ENCODE assay signal across 1 cellular context in the genomic region with DNA sequence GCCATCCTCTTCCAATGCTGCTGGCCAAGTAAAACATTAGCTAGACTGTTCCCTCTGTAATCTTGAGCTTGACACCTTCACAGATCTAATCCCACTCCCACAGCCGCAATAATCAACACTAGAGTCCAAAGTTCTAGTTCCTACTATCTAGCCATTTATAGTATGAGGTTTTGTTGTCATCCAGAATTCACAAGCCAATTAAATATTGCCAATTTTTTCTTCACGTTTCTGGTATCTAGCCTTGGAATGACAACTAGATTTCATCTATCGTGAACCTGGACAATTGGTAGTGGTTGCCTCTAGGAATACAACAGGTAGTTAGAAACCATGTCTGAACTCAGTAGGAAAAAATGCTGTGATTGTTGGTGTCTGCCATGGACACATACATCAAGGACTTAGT.
TF ChIP-seq lines count a peak whose summit lies in the region.

No MANE protein-coding gene starts in this region.

TF ChIP-seq in HepG2, 621 proteins besides CTCF, POLR2A, EP300 and RAD21 (continued from another document and continues in another):
- TF ChIP-seq, protein P1, sequence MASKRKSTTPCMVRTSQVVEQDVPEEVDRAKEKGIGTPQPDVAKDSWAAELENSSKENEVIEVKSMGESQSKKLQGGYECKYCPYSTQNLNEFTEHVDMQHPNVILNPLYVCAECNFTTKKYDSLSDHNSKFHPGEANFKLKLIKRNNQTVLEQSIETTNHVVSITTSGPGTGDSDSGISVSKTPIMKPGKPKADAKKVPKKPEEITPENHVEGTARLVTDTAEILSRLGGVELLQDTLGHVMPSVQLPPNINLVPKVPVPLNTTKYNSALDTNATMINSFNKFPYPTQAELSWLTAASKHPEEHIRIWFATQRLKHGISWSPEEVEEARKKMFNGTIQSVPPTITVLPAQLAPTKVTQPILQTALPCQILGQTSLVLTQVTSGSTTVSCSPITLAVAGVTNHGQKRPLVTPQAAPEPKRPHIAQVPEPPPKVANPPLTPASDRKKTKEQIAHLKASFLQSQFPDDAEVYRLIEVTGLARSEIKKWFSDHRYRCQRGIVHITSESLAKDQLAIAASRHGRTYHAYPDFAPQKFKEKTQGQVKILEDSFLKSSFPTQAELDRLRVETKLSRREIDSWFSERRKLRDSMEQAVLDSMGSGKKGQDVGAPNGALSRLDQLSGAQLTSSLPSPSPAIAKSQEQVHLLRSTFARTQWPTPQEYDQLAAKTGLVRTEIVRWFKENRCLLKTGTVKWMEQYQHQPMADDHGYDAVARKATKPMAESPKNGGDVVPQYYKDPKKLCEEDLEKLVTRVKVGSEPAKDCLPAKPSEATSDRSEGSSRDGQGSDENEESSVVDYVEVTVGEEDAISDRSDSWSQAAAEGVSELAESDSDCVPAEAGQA (IDR thresholded peaks at IDR 0.05; ENCODE audit: low read depth) = no peak
- TF ChIP-seq, protein P1 (CRISPR knock-in tag; IDR thresholded peaks at IDR 0.05; ENCODE audit: borderline replicate concordance) = no peak
- TF ChIP-seq POLR2G (IDR thresholded peaks at IDR 0.05; ENCODE audit: low read depth, low read length) (no peak), MTF2 (CRISPR knock-in tag; IDR thresholded peaks at IDR 0.05; ENCODE audit: borderline replicate concordance) (no peak), ZNF121 (CRISPR knock-in tag; IDR thresholded peaks at IDR 0.05) (no peak), ZNF430 (CRISPR knock-in tag; IDR thresholded peaks at IDR 0.05) (0 out of 2 replicates have a peak, but pooled peaks have one; percentile 37), KMT2A (CRISPR knock-in tag; IDR thresholded peaks at IDR 0.05) (no peak; the same call in 1 of the 2 replicates), ZMYM2 (CRISPR knock-in tag; IDR thresholded peaks at IDR 0.05) (0 out of 2 replicates have a peak, but pooled peaks have one; percentile 34), ZNF670 (CRISPR knock-in tag; IDR thresholded peaks at IDR 0.05; ENCODE audit: borderline replicate concordance) (peak; percentile 38; the same call in 1 of the 2 replicates), KAT2B (IDR thresholded peaks at IDR 0.05; ENCODE audit: borderline replicate concordance, low read depth, low read length) (no peak), RNF2 (conservative IDR thresholded peaks at IDR 0.05; ENCODE audit: low read depth) (no peak), CHD2 (IDR thresholded peaks at IDR 0.05; ENCODE audit: low read depth, low read length) (no peak), HHEX (CRISPR knock-in tag; IDR thresholded peaks at IDR 0.05) (peak; percentile 66; the same call in 1 of the 2 replicates), NFIC (IDR thresholded peaks at IDR 0.05; ENCODE audit: low read length) (peak; percentile 34; the same call in 1 of the 2 replicates), ZNF207 (IDR thresholded peaks at IDR 0.05; ENCODE audit: borderline replicate concordance) (no peak), MIER3 (CRISPR knock-in tag; IDR thresholded peaks at IDR 0.05; ENCODE audit: borderline replicate concordance) (0 out of 2 replicates have a peak, but pooled peaks have one; percentile 52), SCMH1 (CRISPR knock-in tag; IDR thresholded peaks at IDR 0.05; ENCODE audit: borderline replicate concordance) (no peak), ZNF614 (CRISPR knock-in tag; IDR thresholded peaks at IDR 0.05; ENCODE audit: borderline replicate concordance) (peak; percentile 74; the same call in 1 of the 2 replicates), HNF4G (IDR thresholded peaks at IDR 0.05; ENCODE audit: borderline replicate concordance, low read depth, low read length) (peak; percentile 89), HNF4G (CRISPR knock-in tag; IDR thresholded peaks at IDR 0.05; ENCODE audit: borderline replicate concordance, low read depth) (no peak; the same call in 1 of the 2 replicates), CHCHD3 (CRISPR knock-in tag; IDR thresholded peaks at IDR 0.05) (no peak), ZNF468 (CRISPR knock-in tag; IDR thresholded peaks at IDR 0.05) (no peak), ZFP37 (CRISPR knock-in tag; IDR thresholded peaks at IDR 0.05; ENCODE audit: borderline replicate concordance) (no peak), ISL2 (CRISPR knock-in tag; IDR thresholded peaks at IDR 0.05) (peak; percentile 52; the same call in 1 of the 2 replicates), CEBPG (CRISPR knock-in tag; IDR thresholded peaks at IDR 0.05) (peak; percentile 54), NR1H2 (CRISPR knock-in tag; IDR thresholded peaks at IDR 0.05; ENCODE audit: borderline replicate concordance, low read depth) (no peak), ZBTB20 (CRISPR knock-in tag; IDR thresholded peaks at IDR 0.05; ENCODE audit: borderline replicate concordance, low read depth) (peak; percentile 61; the same call in 1 of the 2 replicates), MAFK (conservative IDR thresholded peaks at IDR 0.05 in 1 of 2, IDR thresholded peaks at IDR 0.05 in 1 of 2; ENCODE audit: low read length in 2 of 2) (no peak), HMGA1 (CRISPR knock-in tag; conservative IDR thresholded peaks at IDR 0.05) (no peak), PHF5A (CRISPR knock-in tag; IDR thresholded peaks at IDR 0.05; ENCODE audit: low read depth, unreplicated experiment) (no peak), IRF2 (CRISPR knock-in tag; IDR thresholded peaks at IDR 0.05) (peak; percentile 66; the same call in 1 of the 2 replicates), HNRNPUL1 (IDR thresholded peaks at IDR 0.05; ENCODE audit: low read depth, low read length) (peak; percentile 80; the same call in 1 of the 2 replicates), ZFP90 (CRISPR knock-in tag; IDR thresholded peaks at IDR 0.05; ENCODE audit: borderline replicate concordance) (no peak), ZZZ3 (CRISPR knock-in tag; IDR thresholded peaks at IDR 0.05; ENCODE audit: borderline replicate concordance) (no peak), KMT2B (CRISPR knock-in tag; IDR thresholded peaks at IDR 0.05) (peak; percentile 43; the same call in 1 of the 2 replicates), PPARG (CRISPR knock-in tag; conservative IDR thresholded peaks at IDR 0.05) (0 out of 2 replicates have a peak, but pooled peaks have one; percentile 42), HMG20A (CRISPR knock-in tag; IDR thresholded peaks at IDR 0.05; ENCODE audit: borderline replicate concordance) (peak; percentile 77; the same call in 1 of the 2 replicates), ZKSCAN8 (CRISPR knock-in tag; IDR thresholded peaks at IDR 0.05; ENCODE audit: borderline replicate concordance) (peak; percentile 50; the same call in 1 of the 2 replicates)
- TF ChIP-seq, protein P2, sequence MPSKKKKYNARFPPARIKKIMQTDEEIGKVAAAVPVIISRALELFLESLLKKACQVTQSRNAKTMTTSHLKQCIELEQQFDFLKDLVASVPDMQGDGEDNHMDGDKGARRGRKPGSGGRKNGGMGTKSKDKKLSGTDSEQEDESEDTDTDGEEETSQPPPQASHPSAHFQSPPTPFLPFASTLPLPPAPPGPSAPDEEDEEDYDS (CRISPR knock-in tag; IDR thresholded peaks at IDR 0.05) = 0 out of 2 replicates have a peak, but pooled peaks have one; percentile 17
- TF ChIP-seq, protein P3, sequence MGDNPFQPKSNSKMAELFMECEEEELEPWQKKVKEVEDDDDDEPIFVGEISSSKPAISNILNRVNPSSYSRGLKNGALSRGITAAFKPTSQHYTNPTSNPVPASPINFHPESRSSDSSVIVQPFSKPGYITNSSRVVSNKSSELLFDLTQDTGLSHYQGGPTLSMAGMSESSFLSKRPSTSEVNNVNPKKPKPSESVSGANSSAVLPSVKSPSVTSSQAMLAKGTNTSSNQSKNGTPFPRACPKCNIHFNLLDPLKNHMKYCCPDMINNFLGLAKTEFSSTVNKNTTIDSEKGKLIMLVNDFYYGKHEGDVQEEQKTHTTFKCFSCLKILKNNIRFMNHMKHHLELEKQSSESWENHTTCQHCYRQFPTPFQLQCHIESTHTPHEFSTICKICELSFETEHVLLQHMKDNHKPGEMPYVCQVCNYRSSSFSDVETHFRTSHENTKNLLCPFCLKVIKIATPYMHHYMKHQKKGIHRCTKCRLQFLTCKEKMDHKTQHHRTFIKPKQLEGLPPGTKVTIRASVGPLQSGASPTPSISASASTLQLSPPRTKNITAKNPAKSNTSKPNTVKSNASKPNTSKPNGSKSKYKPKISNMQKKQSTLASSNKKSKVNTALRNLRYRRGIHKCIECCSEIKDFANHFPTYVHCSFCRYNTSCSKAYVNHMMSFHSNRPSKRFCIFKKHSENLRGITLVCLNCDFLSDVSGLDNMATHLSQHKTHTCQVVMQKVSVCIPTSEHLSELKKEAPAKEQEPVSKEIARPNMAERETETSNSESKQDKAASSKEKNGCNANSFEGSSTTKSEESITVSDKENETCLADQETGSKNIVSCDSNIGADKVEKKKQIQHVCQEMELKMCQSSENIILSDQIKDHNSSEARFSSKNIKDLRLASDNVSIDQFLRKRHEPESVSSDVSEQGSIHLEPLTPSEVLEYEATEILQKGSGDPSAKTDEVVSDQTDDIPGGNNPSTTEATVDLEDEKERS (CRISPR knock-in tag; IDR thresholded peaks at IDR 0.05) = 0 out of 2 replicates have a peak, but pooled peaks have one; percentile 31
- TF ChIP-seq, protein P4, sequence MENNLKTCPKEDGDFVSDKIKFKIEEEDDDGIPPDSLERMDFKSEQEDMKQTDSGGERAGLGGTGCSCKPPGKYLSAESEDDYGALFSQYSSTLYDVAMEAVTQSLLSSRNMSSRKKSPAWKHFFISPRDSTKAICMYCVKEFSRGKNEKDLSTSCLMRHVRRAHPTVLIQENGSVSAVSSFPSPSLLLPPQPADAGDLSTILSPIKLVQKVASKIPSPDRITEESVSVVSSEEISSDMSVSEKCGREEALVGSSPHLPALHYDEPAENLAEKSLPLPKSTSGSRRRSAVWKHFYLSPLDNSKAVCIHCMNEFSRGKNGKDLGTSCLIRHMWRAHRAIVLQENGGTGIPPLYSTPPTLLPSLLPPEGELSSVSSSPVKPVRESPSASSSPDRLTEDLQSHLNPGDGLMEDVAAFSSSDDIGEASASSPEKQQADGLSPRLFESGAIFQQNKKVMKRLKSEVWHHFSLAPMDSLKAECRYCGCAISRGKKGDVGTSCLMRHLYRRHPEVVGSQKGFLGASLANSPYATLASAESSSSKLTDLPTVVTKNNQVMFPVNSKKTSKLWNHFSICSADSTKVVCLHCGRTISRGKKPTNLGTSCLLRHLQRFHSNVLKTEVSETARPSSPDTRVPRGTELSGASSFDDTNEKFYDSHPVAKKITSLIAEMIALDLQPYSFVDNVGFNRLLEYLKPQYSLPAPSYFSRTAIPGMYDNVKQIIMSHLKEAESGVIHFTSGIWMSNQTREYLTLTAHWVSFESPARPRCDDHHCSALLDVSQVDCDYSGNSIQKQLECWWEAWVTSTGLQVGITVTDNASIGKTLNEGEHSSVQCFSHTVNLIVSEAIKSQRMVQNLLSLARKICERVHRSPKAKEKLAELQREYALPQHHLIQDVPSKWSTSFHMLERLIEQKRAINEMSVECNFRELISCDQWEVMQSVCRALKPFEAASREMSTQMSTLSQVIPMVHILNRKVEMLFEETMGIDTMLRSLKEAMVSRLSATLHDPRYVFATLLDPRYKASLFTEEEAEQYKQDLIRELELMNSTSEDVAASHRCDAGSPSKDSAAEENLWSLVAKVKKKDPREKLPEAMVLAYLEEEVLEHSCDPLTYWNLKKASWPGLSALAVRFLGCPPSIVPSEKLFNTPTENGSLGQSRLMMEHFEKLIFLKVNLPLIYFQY (CRISPR knock-in tag; IDR thresholded peaks at IDR 0.05; ENCODE audit: borderline replicate concordance) = no peak
- TF ChIP-seq, protein P5, sequence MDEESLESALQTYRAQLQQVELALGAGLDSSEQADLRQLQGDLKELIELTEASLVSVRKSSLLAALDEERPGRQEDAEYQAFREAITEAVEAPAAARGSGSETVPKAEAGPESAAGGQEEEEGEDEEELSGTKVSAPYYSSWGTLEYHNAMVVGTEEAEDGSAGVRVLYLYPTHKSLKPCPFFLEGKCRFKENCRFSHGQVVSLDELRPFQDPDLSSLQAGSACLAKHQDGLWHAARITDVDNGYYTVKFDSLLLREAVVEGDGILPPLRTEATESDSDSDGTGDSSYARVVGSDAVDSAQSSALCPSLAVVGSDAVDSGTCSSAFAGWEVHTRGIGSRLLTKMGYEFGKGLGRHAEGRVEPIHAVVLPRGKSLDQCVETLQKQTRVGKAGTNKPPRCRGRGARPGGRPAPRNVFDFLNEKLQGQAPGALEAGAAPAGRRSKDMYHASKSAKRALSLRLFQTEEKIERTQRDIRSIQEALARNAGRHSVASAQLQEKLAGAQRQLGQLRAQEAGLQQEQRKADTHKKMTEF (CRISPR knock-in tag; IDR thresholded peaks at IDR 0.05) = peak; percentile 70
- TF ChIP-seq, protein P6, sequence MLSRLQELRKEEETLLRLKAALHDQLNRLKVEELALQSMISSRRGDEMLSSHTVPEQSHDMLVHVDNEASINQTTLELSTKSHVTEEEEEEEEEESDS (CRISPR knock-in tag; IDR thresholded peaks at IDR 0.05; ENCODE audit: borderline replicate concordance) = no peak
- TF ChIP-seq, protein P7, sequence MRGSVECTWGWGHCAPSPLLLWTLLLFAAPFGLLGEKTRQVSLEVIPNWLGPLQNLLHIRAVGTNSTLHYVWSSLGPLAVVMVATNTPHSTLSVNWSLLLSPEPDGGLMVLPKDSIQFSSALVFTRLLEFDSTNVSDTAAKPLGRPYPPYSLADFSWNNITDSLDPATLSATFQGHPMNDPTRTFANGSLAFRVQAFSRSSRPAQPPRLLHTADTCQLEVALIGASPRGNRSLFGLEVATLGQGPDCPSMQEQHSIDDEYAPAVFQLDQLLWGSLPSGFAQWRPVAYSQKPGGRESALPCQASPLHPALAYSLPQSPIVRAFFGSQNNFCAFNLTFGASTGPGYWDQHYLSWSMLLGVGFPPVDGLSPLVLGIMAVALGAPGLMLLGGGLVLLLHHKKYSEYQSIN (CRISPR knock-in tag; IDR thresholded peaks at IDR 0.05; ENCODE audit: borderline replicate concordance) = no peak
- TF ChIP-seq, protein P8, sequence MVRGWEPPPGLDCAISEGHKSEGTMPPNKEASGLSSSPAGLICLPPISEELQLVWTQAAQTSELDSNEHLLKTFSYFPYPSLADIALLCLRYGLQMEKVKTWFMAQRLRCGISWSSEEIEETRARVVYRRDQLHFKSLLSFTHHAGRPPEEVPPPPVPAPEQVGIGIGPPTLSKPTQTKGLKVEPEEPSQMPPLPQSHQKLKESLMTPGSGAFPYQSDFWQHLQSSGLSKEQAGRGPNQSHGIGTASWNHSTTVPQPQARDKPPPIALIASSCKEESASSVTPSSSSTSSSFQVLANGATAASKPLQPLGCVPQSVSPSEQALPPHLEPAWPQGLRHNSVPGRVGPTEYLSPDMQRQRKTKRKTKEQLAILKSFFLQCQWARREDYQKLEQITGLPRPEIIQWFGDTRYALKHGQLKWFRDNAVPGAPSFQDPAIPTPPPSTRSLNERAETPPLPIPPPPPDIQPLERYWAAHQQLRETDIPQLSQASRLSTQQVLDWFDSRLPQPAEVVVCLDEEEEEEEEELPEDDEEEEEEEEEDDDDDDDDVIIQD (CRISPR knock-in tag; IDR thresholded peaks at IDR 0.05; ENCODE audit: low read depth) = peak; percentile 97
